In the genomic region with DNA sequence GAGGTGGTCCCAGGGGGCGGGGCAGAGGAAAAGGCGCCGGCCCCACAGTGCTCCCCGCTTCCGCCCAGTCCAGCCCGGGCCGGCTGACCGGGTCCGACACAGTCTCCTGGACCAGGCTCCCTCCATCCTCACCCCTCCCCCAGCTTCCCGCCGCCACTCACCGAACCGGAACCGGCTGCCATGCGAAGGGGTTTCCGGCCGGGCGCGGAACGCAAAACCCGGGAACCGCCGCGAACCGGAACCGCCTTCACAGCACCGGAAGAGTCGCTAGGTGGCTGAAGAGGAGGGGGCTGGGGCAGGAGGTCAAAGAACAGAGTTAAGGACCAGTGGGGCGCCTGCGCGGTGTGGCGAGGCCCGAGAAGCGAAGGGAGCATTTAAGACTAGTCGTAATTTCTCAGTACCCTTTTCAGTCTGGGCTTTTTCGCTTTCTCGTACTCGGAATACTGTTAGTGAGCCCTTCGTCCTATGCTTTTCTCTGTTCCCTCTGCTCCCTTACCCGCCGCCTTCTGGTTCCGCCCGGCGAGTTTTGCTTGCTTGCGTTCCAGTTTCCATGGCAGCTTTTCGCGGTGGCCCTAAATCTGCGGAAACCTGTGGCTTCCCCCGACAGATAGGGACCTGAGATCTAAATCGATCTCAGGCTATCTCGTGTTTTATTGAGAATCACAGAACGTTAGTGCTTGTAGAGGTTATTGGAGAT, we compare ENCODE assay signal across 8 cellular contexts. TPM values are rescaled to one million over a fixed set of nuclear protein-coding genes. Genes with fewer than 3 reads are reported as not detected.
DNase-seq lines count a peak whose midpoint lies in the region; ATAC-seq and TF ChIP-seq lines count a peak whose summit lies in the region.

Gene SENP1, minus strand, starts transcription at position 213 of the 697 bp plus-strand sequence. CDS start 4,607 bp downstream, outside the sequence.

- TF ChIP-seq POLR2A in GM19099 (IDR thresholded peaks at IDR 0.05; ENCODE audit: extremely low read depth, insufficient read length, low read depth), result peak; percentile 62

- ATAC-seq in HG03378 (IDR thresholded peaks at IDR 0.05; ENCODE audit: unreplicated experiment), result peak; percentile 55

- no peaks in the 10 kb centered on the region for H3K27me3 ChIP-seq in kidney epithelial cell (ENCODE audit: control insufficient read depth, insufficient read depth, low read length)

- no peaks in the 10 kb centered on the region for H3K36me3 ChIP-seq in kidney epithelial cell (ENCODE audit: control insufficient read depth, insufficient read depth, low read length)

- peak within 1 kb of the TSS; percentile 91 for H3K4me3 ChIP-seq in AG10803 (ENCODE audit: low read length)
- peak within 1 kb of the TSS; percentile 92 for H3K4me3 ChIP-seq in kidney epithelial cell (ENCODE audit: low read depth, low read length)

- TF ChIP-seq CTCF in AG10803 (conservative IDR thresholded peaks at IDR 0.05; ENCODE audit: low read length) (peak; percentile 38), kidney epithelial cell (IDR thresholded peaks at IDR 0.05; ENCODE audit: insufficient read depth, low read length, poor library complexity, severe bottlenecking) (peak; percentile 7)

- DNase-seq in AG10803 (ENCODE audit: low read depth), result peak; percentile 87
- peak; percentile 91 for DNase-seq in NCI-H510A treated with DMSO at 0.1 percent for 48 hours (lab: John Stamatoyannopoulos, UW)
- peak; percentile 87 for DNase-seq in activated CD4-positive, alpha-beta T cell treated with anti-CD3 and anti-CD28 coated beads for 24 hours (ENCODE audit: low read depth in 2 of 2)
- DNase-seq in cerebellum (ENCODE audit: low spot score), result peak; percentile 88
- DNase-seq in kidney epithelial cell (ENCODE audit: low read depth), result peak; percentile 25
- peak; percentile 83 to 86 for DNase-seq in stimulated activated CD4-positive, alpha-beta T cell treated with anti-CD3 and anti-CD28 coated beads, Interleukin-15, amount 100 ng/mL, for 48 hours (ENCODE audit: low read depth in 2 of 2)

RNA-seq across cellular contexts. Expression of gene SENP1, which starts in this region (rescaled TPM):
- total RNA-seq in cerebellum (33.0 TPM), kidney epithelial cell (13.2 and 20.9 TPM in 2 replicates)

Comparison
In these comparisons a context has a peak if more than half of its experiments do, and no peak if none do; other contexts are left out.
1. Peak in every context shown above with its lines: DNase-seq, ATAC-seq and H3K4me3 ChIP-seq.
2. DNase-seq: peak in every context shown above with its lines; median percentile 91 in NCI-H510A treated with DMSO at 0.1 percent for 48 hours; 88 in cerebellum; 87 in AG10803; 87 in activated CD4-positive, alpha-beta T cell treated with anti-CD3 and anti-CD28 coated beads for 24 hours; 84 in stimulated activated CD4-positive, alpha-beta T cell treated with anti-CD3 and anti-CD28 coated beads, Interleukin-15, amount 100 ng/mL, for 48 hours; 25 in kidney epithelial cell.